ENCODE assay signal across 1 cellular context in the genomic region with DNA sequence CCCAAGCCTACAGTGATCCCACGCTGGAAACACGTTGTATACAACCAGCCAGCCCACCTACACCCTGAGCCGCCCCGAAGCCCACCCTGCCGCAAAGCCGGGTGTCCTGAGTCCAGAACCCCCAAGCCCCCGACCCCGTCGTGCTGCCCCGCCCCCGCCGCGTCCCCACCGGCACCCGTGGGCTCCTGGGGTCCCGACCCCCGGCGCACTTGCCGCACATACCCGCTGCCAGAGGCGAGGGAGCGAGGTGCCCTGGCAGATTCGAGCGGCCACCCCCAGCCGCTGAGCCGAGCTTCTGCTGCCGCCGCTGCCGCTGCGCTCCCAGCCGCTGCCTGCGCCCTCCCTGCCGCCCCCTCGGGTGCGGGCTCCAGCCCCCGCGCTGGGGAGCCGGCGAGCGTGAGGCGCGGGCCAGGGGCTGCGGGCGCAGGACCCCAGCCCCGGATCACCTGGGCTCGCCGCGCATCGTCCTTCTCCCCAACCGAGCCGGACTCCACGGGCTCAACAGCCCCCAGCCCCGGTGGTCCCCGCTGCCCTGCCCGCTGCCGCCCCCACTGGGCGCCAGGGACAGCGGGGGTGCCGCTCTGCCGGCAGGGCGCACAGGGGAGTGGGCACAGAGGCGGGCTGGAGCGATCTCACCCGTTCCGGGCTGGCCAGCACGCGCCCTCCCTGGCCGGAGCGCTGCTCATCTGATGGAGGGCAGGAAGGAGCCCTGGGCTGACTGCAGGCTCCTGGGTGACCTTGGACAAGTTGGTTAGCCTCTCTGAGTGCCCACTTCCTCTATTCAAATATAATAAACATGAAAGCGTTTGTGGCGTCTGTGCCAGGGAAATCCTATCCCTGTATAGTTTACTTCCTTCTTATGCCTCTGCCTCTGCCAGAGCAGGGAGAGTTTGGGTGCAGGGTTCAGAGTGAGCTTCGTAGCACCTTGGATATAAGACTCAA.
TF ChIP-seq lines count a peak whose summit lies in the region.

Gene HTR4, minus strand, starts transcription at position 688 of the 942 bp plus-strand sequence. CDS start 17,513 bp downstream, outside the sequence.

TF ChIP-seq in H1, 55 proteins besides CTCF, POLR2A, EP300 and RAD21:
- TF ChIP-seq SIRT6 (IDR thresholded peaks at IDR 0.05; ENCODE audit: low read length) (no peak), BCL11A (IDR thresholded peaks at IDR 0.05; ENCODE audit: low read depth in 2 of 2, low read length in 2 of 2) (no peak), TCF12 (IDR thresholded peaks at IDR 0.05; ENCODE audit: low read depth, low read length) (no peak), SUZ12 (IDR thresholded peaks at IDR 0.05; ENCODE audit: low read length) (peak; percentile 64), GTF2F1 (IDR thresholded peaks at IDR 0.05; ENCODE audit: borderline replicate concordance, low read depth, low read length) (no peak), SP4 (IDR thresholded peaks at IDR 0.05; ENCODE audit: low read length) (no peak), TBP (IDR thresholded peaks at IDR 0.05; ENCODE audit: low read depth, low read length) (no peak), SP1 (IDR thresholded peaks at IDR 0.05; ENCODE audit: low read depth, low read length) (no peak), GABPA (IDR thresholded peaks at IDR 0.05; ENCODE audit: borderline replicate concordance, insufficient read depth, low read length) (no peak), ATF2 (IDR thresholded peaks at IDR 0.05; ENCODE audit: low read length) (no peak), EGR1 (IDR thresholded peaks at IDR 0.05; ENCODE audit: borderline replicate concordance, low read depth, low read length) (no peak), FOSL1 (IDR thresholded peaks at IDR 0.05; ENCODE audit: insufficient read depth, low read depth, low read length) (no peak), SIX5 (IDR thresholded peaks at IDR 0.05; ENCODE audit: low read depth, low read length) (no peak), JUN (IDR thresholded peaks at IDR 0.05; ENCODE audit: low read depth, low read length) (no peak), EZH2 (IDR thresholded peaks at IDR 0.05; ENCODE audit: low read depth, low read length, severe bottlenecking) (peak; percentile 68), RBBP5 (IDR thresholded peaks at IDR 0.05; ENCODE audit: borderline replicate concordance, low read depth, low read length) (0 out of 2 replicates have a peak, but pooled peaks have one; percentile 43), KDM4A (IDR thresholded peaks at IDR 0.05; ENCODE audit: low read depth, low read length, severe bottlenecking) (peak; percentile 95), SRF (IDR thresholded peaks at IDR 0.05; ENCODE audit: low read depth, low read length) (no peak), ASH2L (IDR thresholded peaks at IDR 0.05; ENCODE audit: low read length) (peak; percentile 30), RFX5 (IDR thresholded peaks at IDR 0.05; ENCODE audit: borderline replicate concordance, low read depth, low read length) (no peak), TAF7 (optimal IDR thresholded peaks at IDR 0.05; ENCODE audit: borderline replicate concordance, low read depth, low read length) (no peak), RNF2 (IDR thresholded peaks at IDR 0.05; ENCODE audit: borderline replicate concordance, low read depth, low read length, missing control alignments, poor library complexity, severe bottlenecking) (no peak), CBX5 (IDR thresholded peaks at IDR 0.05; ENCODE audit: low read depth, low read length) (no peak)
- TF ChIP-seq, protein P1, sequence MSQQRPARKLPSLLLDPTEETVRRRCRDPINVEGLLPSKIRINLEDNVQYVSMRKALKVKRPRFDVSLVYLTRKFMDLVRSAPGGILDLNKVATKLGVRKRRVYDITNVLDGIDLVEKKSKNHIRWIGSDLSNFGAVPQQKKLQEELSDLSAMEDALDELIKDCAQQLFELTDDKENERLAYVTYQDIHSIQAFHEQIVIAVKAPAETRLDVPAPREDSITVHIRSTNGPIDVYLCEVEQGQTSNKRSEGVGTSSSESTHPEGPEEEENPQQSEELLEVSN (IDR thresholded peaks at IDR 0.05): no peak
- TF ChIP-seq, protein P2, sequence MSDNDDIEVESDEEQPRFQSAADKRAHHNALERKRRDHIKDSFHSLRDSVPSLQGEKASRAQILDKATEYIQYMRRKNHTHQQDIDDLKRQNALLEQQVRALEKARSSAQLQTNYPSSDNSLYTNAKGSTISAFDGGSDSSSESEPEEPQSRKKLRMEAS (IDR thresholded peaks at IDR 0.05): peak; percentile 55; the same call in 1 of the 2 replicates
TF ChIP-seq in H1: peak in this region for 6.
